37 cellular contexts compared by ENCODE assay signal in the genomic region with DNA sequence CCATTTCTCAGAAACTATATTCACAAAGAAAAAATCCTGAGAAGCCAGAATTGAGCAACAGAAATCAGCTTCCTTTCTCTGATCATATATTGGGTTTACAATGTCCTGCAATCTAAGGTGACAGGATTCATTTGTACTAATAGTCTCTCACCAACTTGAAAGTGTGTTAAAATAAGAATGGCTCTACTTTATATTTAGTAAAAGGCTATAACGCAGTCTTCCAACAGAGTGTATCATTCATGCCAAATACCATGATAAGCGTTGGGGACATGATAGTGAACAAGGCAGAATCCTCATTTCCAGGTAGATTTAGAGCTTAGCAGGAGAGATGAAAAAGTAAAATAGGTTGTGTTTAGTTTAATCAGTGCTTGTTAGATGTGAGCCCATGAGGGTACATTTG.
"Had no signal": no experiment of that assay in that cellular context is flagged by ENCODE, and none has a peak within 500 bp of the region (broad histone marks: within the 10 kb centered on the region; RNA-seq: fewer than 3 reads in every experiment).

No MANE protein-coding gene starts in this region.

- H3K36me3 ChIP-seq: ascending aorta, cardiac muscle cell had no signal

- DNase-seq: activated B cell treated with CpG ODN at 0.5 μM for 24 hours; activated CD4-positive, alpha-beta memory T cell treated with anti-CD3 and anti-CD28 coated beads for 36 hours; activated CD4-positive, alpha-beta T cell treated with anti-CD3 and anti-CD28 coated beads for 4 hours; activated CD4-positive, alpha-beta T cell treated with anti-CD3 and anti-CD28 coated beads, Interleukin-2, amount 10 ng/mL, durations not matched to agents 24 days and 14 days; activated CD4-positive, alpha-beta T cell treated with anti-CD3 and anti-CD28 coated beads, Interleukin-2, amount 50 U/mL, for 1 hour; activated CD4-positive, alpha-beta T cell treated with anti-CD3 and anti-CD28 coated beads, Interleukin-2, amount 50 U/mL, for 4 hours; activated CD4-positive, CD25-positive, alpha-beta regulatory T cell treated with anti-CD3 and anti-CD28 coated beads, Interleukin-2, amount 50 U/mL, for 72 hours; activated CD8-positive, alpha-beta memory T cell treated with anti-CD3 and anti-CD28 coated beads, Interleukin-2, amount 50 U/mL, for 4 hours; activated CD8-positive, alpha-beta T cell treated with anti-CD3 and anti-CD28 coated beads for 36 hours; activated effector memory CD4-positive, alpha-beta T cell treated with anti-CD3 and anti-CD28 coated beads, Interleukin-2, amount 50 U/mL, for 16 hours; activated gamma-delta T cell treated with Interleukin-2 at 50 U/mL for 16 hours; activated naive CD4-positive, alpha-beta T cell treated with anti-CD3 and anti-CD28 coated beads, Interleukin-2, amount 10 ng/mL, durations not matched to agents 7 days and 5 days; activated naive CD4-positive, alpha-beta T cell treated with Interleukin-2 at 50 U/mL for 16 hours; activated naive CD8-positive, alpha-beta T cell treated with anti-CD3 and anti-CD28 coated beads, Interleukin-2, amount 10 ng/mL, durations not matched to agents 7 days and 5 days; activated naive CD8-positive, alpha-beta T cell treated with anti-CD3 and anti-CD28 coated beads, Interleukin-2, amount 50 U/mL, for 24 hours; activated T-cell treated with anti-CD3 and anti-CD28 coated beads for 4 hours; activated T-cell treated with anti-CD3 and anti-CD28 coated beads, Interleukin-2, amount 50 U/mL, for 1 hour; activated T-cell treated with anti-CD3 and anti-CD28 coated beads, Interleukin-2, amount 50 U/mL, for 4 hours; activated T-cell treated with anti-CD3 and anti-CD28 coated beads, Interleukin-2, amount 50 U/mL, for 72 hours; amygdala; anterior cingulate cortex; caudate nucleus; cerebellar nuclear complex; T-helper 1 cell; T-helper 2 cell; T-helper 9 cell had no signal

- H3K4me3 Mint-ChIP-seq: activated B cell treated with CpG ODN at 0.5 μM for 24 hours; activated CD4-positive, alpha-beta memory T cell treated with anti-CD3 and anti-CD28 coated beads for 36 hours; activated CD4-positive, alpha-beta T cell treated with anti-CD3 and anti-CD28 coated beads, Interleukin-2, amount 10 ng/mL, durations not matched to agents 24 days and 14 days; activated CD8-positive, alpha-beta T cell treated with anti-CD3 and anti-CD28 coated beads for 36 hours; activated naive CD4-positive, alpha-beta T cell treated with anti-CD3 and anti-CD28 coated beads, Interleukin-2, amount 10 ng/mL, durations not matched to agents 7 days and 5 days; activated naive CD4-positive, alpha-beta T cell treated with anti-CD3 and anti-CD28 coated beads, Interleukin-2, amount 50 U/mL, for 24 hours; activated naive CD8-positive, alpha-beta T cell; activated naive CD8-positive, alpha-beta T cell treated with anti-CD3 and anti-CD28 coated beads, Interleukin-2, amount 10 ng/mL, durations not matched to agents 7 days and 5 days; activated naive CD8-positive, alpha-beta T cell treated with anti-CD3 and anti-CD28 coated beads, Interleukin-2, amount 50 U/mL, for 24 hours; activated T-cell treated with anti-CD3 and anti-CD28 coated beads, Interleukin-2, amount 50 U/mL, for 4 hours; activated T-cell treated with anti-CD3 and anti-CD28 coated beads, Interleukin-2, amount 50 U/mL, for 72 hours; activated T-helper 1 cell treated with anti-CD3 and anti-CD28 coated beads, Interleukin-12 subunit alpha, Interleukin-12 subunit beta, Interleukin-2, Interleukin-4 antibody, amounts not matched to agents 30 ng/mL and 10 ng/mL and 1 ng/mL, durations not matched to agents 14 hours and 24 hours and 36 hours; activated T-helper 17 cell treated with anti-CD3 and anti-CD28 coated beads, Interleukin-2, amount 50 U/mL, for 72 hours; brain; central memory CD8-positive, alpha-beta T cell; T-helper 1 cell treated with Interleukin-12 subunit alpha and Interleukin-12 subunit beta and Interleukin-4 antibody, amounts not matched to agents 30 μg/mL and 1 μg/mL, for 36 hours; T-helper 2 cell treated with Interferon-gamma antibody and Interleukin-4, amounts not matched to agents 5 μg/mL and 100 μg/mL, for 36 hours had no signal

- H3K36me3 Mint-ChIP-seq: activated CD4-positive, alpha-beta memory T cell treated with anti-CD3 and anti-CD28 coated beads for 36 hours; activated naive CD4-positive, alpha-beta T cell treated with anti-CD3 and anti-CD28 coated beads, Interleukin-2, amount 10 ng/mL, durations not matched to agents 7 days and 5 days; activated naive CD4-positive, alpha-beta T cell treated with anti-CD3 and anti-CD28 coated beads, Interleukin-2, amount 50 U/mL, for 24 hours; activated naive CD8-positive, alpha-beta T cell; activated naive CD8-positive, alpha-beta T cell treated with anti-CD3 and anti-CD28 coated beads, Interleukin-2, amount 10 ng/mL, durations not matched to agents 7 days and 5 days; brain had no signal

- ATAC-seq: activated CD8-positive, alpha-beta T cell treated with anti-CD3 and anti-CD28 coated beads for 36 hours; activated naive CD8-positive, alpha-beta T cell treated with anti-CD3 and anti-CD28 coated beads, Interleukin-2, amount 50 U/mL, for 24 hours; activated T-cell treated with anti-CD3 and anti-CD28 coated beads, Interleukin-2, amount 50 U/mL, for 4 hours; activated T-cell treated with anti-CD3 and anti-CD28 coated beads, Interleukin-2, amount 50 U/mL, for 72 hours; activated T-helper 17 cell treated with anti-CD3 and anti-CD28 coated beads, Interleukin-2, amount 50 U/mL, for 72 hours had no signal

- H3K27me3 Mint-ChIP-seq: activated B cell treated with CpG ODN at 0.5 μM for 24 hours; activated CD4-positive, alpha-beta memory T cell treated with anti-CD3 and anti-CD28 coated beads for 36 hours; activated CD4-positive, alpha-beta T cell treated with anti-CD3 and anti-CD28 coated beads, Interleukin-2, amount 10 ng/mL, durations not matched to agents 24 days and 14 days; activated CD8-positive, alpha-beta T cell treated with anti-CD3 and anti-CD28 coated beads for 36 hours; activated naive CD4-positive, alpha-beta T cell treated with anti-CD3 and anti-CD28 coated beads, Interleukin-2, amount 10 ng/mL, durations not matched to agents 7 days and 5 days; activated naive CD4-positive, alpha-beta T cell treated with anti-CD3 and anti-CD28 coated beads, Interleukin-2, amount 50 U/mL, for 24 hours; activated naive CD8-positive, alpha-beta T cell; activated naive CD8-positive, alpha-beta T cell treated with anti-CD3 and anti-CD28 coated beads, Interleukin-2, amount 10 ng/mL, durations not matched to agents 7 days and 5 days; activated naive CD8-positive, alpha-beta T cell treated with anti-CD3 and anti-CD28 coated beads, Interleukin-2, amount 50 U/mL, for 24 hours; activated T-helper 17 cell treated with anti-CD3 and anti-CD28 coated beads, Interleukin-2, amount 50 U/mL, for 72 hours; brain; central memory CD8-positive, alpha-beta T cell had no signal

- H3K27ac Mint-ChIP-seq: activated B cell treated with CpG ODN at 0.5 μM for 24 hours; activated CD4-positive, alpha-beta memory T cell treated with anti-CD3 and anti-CD28 coated beads for 36 hours; activated CD4-positive, alpha-beta T cell treated with anti-CD3 and anti-CD28 coated beads, Interleukin-2, amount 10 ng/mL, durations not matched to agents 24 days and 14 days; activated CD8-positive, alpha-beta T cell treated with anti-CD3 and anti-CD28 coated beads for 36 hours; activated naive CD4-positive, alpha-beta T cell treated with anti-CD3 and anti-CD28 coated beads, Interleukin-2, amount 10 ng/mL, durations not matched to agents 7 days and 5 days; activated naive CD4-positive, alpha-beta T cell treated with anti-CD3 and anti-CD28 coated beads, Interleukin-2, amount 50 U/mL, for 24 hours; activated naive CD8-positive, alpha-beta T cell; activated naive CD8-positive, alpha-beta T cell treated with anti-CD3 and anti-CD28 coated beads, Interleukin-2, amount 10 ng/mL, durations not matched to agents 7 days and 5 days; activated naive CD8-positive, alpha-beta T cell treated with anti-CD3 and anti-CD28 coated beads, Interleukin-2, amount 50 U/mL, for 24 hours; activated T-cell treated with anti-CD3 and anti-CD28 coated beads, Interleukin-2, amount 50 U/mL, for 72 hours; activated T-helper 1 cell treated with anti-CD3 and anti-CD28 coated beads, Interleukin-12 subunit alpha, Interleukin-12 subunit beta, Interleukin-2, Interleukin-4 antibody, amounts not matched to agents 30 ng/mL and 10 ng/mL and 1 ng/mL, durations not matched to agents 14 hours and 24 hours and 36 hours; activated T-helper 17 cell treated with anti-CD3 and anti-CD28 coated beads, Interleukin-2, amount 50 U/mL, for 72 hours; T-helper 1 cell treated with Interleukin-12 subunit alpha and Interleukin-12 subunit beta and Interleukin-4 antibody, amounts not matched to agents 30 μg/mL and 1 μg/mL, for 36 hours; T-helper 2 cell treated with Interferon-gamma antibody and Interleukin-4, amounts not matched to agents 5 μg/mL and 100 μg/mL, for 36 hours had no signal

- H3K4me1 ChIP-seq: ascending aorta had no signal

- H3K4me3 ChIP-seq: ascending aorta, cardiac muscle cell had no signal

- H3K27me3 ChIP-seq: ascending aorta, cardiac muscle cell had no signal

- H3K4me1 Mint-ChIP-seq: activated CD4-positive, alpha-beta T cell treated with anti-CD3 and anti-CD28 coated beads, Interleukin-2, amount 10 ng/mL, durations not matched to agents 24 days and 14 days; activated naive CD4-positive, alpha-beta T cell treated with anti-CD3 and anti-CD28 coated beads, Interleukin-2, amount 10 ng/mL, durations not matched to agents 7 days and 5 days; activated naive CD4-positive, alpha-beta T cell treated with anti-CD3 and anti-CD28 coated beads, Interleukin-2, amount 50 U/mL, for 24 hours; activated naive CD8-positive, alpha-beta T cell treated with anti-CD3 and anti-CD28 coated beads, Interleukin-2, amount 10 ng/mL, durations not matched to agents 7 days and 5 days; activated naive CD8-positive, alpha-beta T cell treated with anti-CD3 and anti-CD28 coated beads, Interleukin-2, amount 50 U/mL, for 24 hours; activated T-helper 17 cell treated with anti-CD3 and anti-CD28 coated beads, Interleukin-2, amount 50 U/mL, for 72 hours; central memory CD8-positive, alpha-beta T cell had no signal

- H3K27ac ChIP-seq: ascending aorta, cardiac muscle cell, VCaP had no signal

- H3K9me3 ChIP-seq: ascending aorta had no signal

- H3K9me3 Mint-ChIP-seq: activated B cell treated with CpG ODN at 0.5 μM for 24 hours; brain; T-helper 2 cell treated with Interferon-gamma antibody and Interleukin-4, amounts not matched to agents 5 μg/mL and 100 μg/mL, for 36 hours had no signal
